ENCODE assay signal across 8 cellular contexts in the genomic region with DNA sequence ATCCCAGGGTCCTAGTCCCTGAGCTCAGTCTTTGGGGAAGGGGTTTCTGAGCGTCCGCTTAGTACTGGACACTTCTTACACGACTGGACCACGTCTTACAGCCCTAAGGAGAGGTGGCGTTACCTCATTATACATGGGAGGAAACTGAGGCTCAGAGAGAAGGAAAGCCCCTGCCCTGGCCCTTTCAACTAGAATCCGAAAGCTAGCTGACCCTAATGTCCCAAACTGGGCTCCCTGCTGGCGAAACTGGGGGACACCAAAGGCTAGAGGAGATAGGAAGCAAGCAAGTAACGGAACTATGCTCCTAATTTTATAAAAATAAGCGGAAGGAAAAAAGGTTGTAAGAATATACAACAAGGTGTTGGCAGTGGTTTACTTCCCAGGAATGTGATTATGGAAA. TPM values are rescaled to one million over a fixed set of nuclear protein-coding genes. Genes with fewer than 3 reads are reported as not detected.
DNase-seq lines count a peak whose midpoint lies in the region; ATAC-seq, FAIRE-seq and TF ChIP-seq lines count a peak whose summit lies in the region.

No MANE protein-coding gene starts in this region.

- no peak for DNase-seq in stimulated activated naive CD8-positive, alpha-beta T cell treated with anti-CD3 and anti-CD28 coated beads, Interleukin-15, Interleukin-2, amounts not matched to agents 100 U/mL and 50 U/mL, for 24 hours
- DNase-seq in activated naive CD8-positive, alpha-beta T cell treated with anti-CD3 and anti-CD28 coated beads for 36 hours, result no peak
- DNase-seq in keratinocyte (ENCODE audit: low read depth, low spot score) (no peak), NCI-H2171 (lab: John Stamatoyannopoulos, UW) (no peak), NCI-H526 (lab: John Stamatoyannopoulos, UW) (no peak), kidney glomerular epithelial cell (lab: John Stamatoyannopoulos, UW) (no peak)

- peaks cover 3% of the 10 kb centered on the region for H4K20me1 ChIP-seq in keratinocyte (ENCODE audit: control insufficient read depth, extremely low read depth, insufficient read depth, low read length)

- peak overlapping the region in 1 of 3 experiments; percentile 28 for H3K4me3 ChIP-seq in keratinocyte (ENCODE audit: control insufficient read depth in 2 of 3, extremely low read depth in 1 of 3, insufficient read depth in 2 of 3, low read depth in 1 of 3, low read length in 3 of 3)

- no peak overlapping the region for H2AFZ ChIP-seq in keratinocyte (ENCODE audit: control insufficient read depth, low read length)

- no peak overlapping the region for H3K27ac ChIP-seq in keratinocyte (ENCODE audit: control insufficient read depth, insufficient read depth, low read length)

- peak overlapping the region; percentile 37 for H3K4me3 Mint-ChIP-seq in stimulated activated naive CD8-positive, alpha-beta T cell treated with anti-CD3 and anti-CD28 coated beads, Interleukin-15, Interleukin-2, amounts not matched to agents 100 ng/mL and 50 ng/mL, for 24 hours
- H3K4me3 Mint-ChIP-seq in activated naive CD8-positive, alpha-beta T cell treated with anti-CD3 and anti-CD28 coated beads for 36 hours, result peak overlapping the region; percentile 36

- H3K27me3 Mint-ChIP-seq in stimulated activated naive CD8-positive, alpha-beta T cell treated with anti-CD3 and anti-CD28 coated beads, Interleukin-15, Interleukin-2, amounts not matched to agents 100 ng/mL and 50 ng/mL, for 24 hours, result peaks cover 79% of the 10 kb centered on the region
- peaks cover 92% of the 10 kb centered on the region for H3K27me3 Mint-ChIP-seq in activated naive CD8-positive, alpha-beta T cell treated with anti-CD3 and anti-CD28 coated beads for 36 hours

- H3K79me2 ChIP-seq in keratinocyte (ENCODE audit: control insufficient read depth, insufficient read depth, low read length), result no peaks in the 10 kb centered on the region

- no peaks in the 10 kb centered on the region for H3K36me3 Mint-ChIP-seq in stimulated activated naive CD8-positive, alpha-beta T cell treated with anti-CD3 and anti-CD28 coated beads, Interleukin-15, Interleukin-2, amounts not matched to agents 100 ng/mL and 50 ng/mL, for 24 hours (ENCODE audit: low read depth)
- H3K36me3 Mint-ChIP-seq in activated naive CD8-positive, alpha-beta T cell treated with anti-CD3 and anti-CD28 coated beads for 36 hours, result no peaks in the 10 kb centered on the region

- H3K36me3 ChIP-seq in keratinocyte (ENCODE audit: control insufficient read depth in 2 of 2, extremely low read depth in 1 of 2, insufficient read depth in 2 of 2, low read length in 2 of 2), result no peaks in the 10 kb centered on the region

- no peak overlapping the region for H3K27ac Mint-ChIP-seq in stimulated activated naive CD8-positive, alpha-beta T cell treated with anti-CD3 and anti-CD28 coated beads, Interleukin-15, Interleukin-2, amounts not matched to agents 100 ng/mL and 50 ng/mL, for 24 hours
- H3K27ac Mint-ChIP-seq in activated naive CD8-positive, alpha-beta T cell treated with anti-CD3 and anti-CD28 coated beads for 36 hours, result no peak overlapping the region

- no peaks in the 10 kb centered on the region for H3K9me3 ChIP-seq in keratinocyte (ENCODE audit: control insufficient read depth, low read depth, low read length)

- peaks cover 27% of the 10 kb centered on the region for H3K4me1 Mint-ChIP-seq in stimulated activated naive CD8-positive, alpha-beta T cell treated with anti-CD3 and anti-CD28 coated beads, Interleukin-15, Interleukin-2, amounts not matched to agents 100 ng/mL and 50 ng/mL, for 24 hours (ENCODE audit: low read depth)
- H3K4me1 Mint-ChIP-seq in activated naive CD8-positive, alpha-beta T cell treated with anti-CD3 and anti-CD28 coated beads for 36 hours, result peaks cover 20% of the 10 kb centered on the region

- FAIRE-seq in keratinocyte (lab: Jason Lieb, UNC), result no peak

- no peak overlapping the region for H3K9ac ChIP-seq in keratinocyte (ENCODE audit: control insufficient read depth, extremely low read depth, insufficient read depth, low read length)

- H3K9me1 ChIP-seq in keratinocyte (ENCODE audit: control insufficient read depth, extremely low read depth, insufficient read depth, low read length), result no peaks in the 10 kb centered on the region

- peaks cover 4% of the 10 kb centered on the region for H3K4me1 ChIP-seq in keratinocyte (ENCODE audit: control insufficient read depth, extremely low read depth, insufficient read depth, low read length)

- H3K4me2 ChIP-seq in keratinocyte (ENCODE audit: control insufficient read depth, extremely low read depth, insufficient read depth, low read depth, low read length), result peak overlapping the region; percentile 40

- dilution Hi-C loops in keratinocyte (cut with MboI; ENCODE audit: extremely low pct_ligation_motif_present, low sequenced_read_pairs), result no loop called here

- no peak for TF ChIP-seq CTCF in keratinocyte (optimal IDR thresholded peaks at IDR 0.05 in 1 of 3, IDR thresholded peaks at IDR 0.05 in 1 of 3, conservative IDR thresholded peaks at IDR 0.05 in 1 of 3; ENCODE audit: extremely low read depth in 1 of 3, insufficient read depth in 2 of 3, low read length in 3 of 3)

- ATAC-seq in stimulated activated naive CD8-positive, alpha-beta T cell treated with anti-CD3 and anti-CD28 coated beads, Interleukin-15, Interleukin-2, amounts not matched to agents 100 U/mL and 50 U/mL, for 24 hours, result no peak
- ATAC-seq in GM21528 (IDR thresholded peaks at IDR 0.05; ENCODE audit: low FRiP score, unreplicated experiment), result no peak

- peaks cover 79% of the 10 kb centered on the region for H3K27me3 ChIP-seq in keratinocyte (ENCODE audit: control insufficient read depth, extremely low read depth, insufficient read depth, low read length)

- H3K9me3 Mint-ChIP-seq in stimulated activated naive CD8-positive, alpha-beta T cell treated with anti-CD3 and anti-CD28 coated beads, Interleukin-15, Interleukin-2, amounts not matched to agents 100 ng/mL and 50 ng/mL, for 24 hours, result no peaks in the 10 kb centered on the region
- H3K9me3 Mint-ChIP-seq in activated naive CD8-positive, alpha-beta T cell treated with anti-CD3 and anti-CD28 coated beads for 36 hours, result no peaks in the 10 kb centered on the region

RNA-seq across cellular contexts. Expression of a gene that starts 14.2 kb away (rescaled TPM):
- under 1 TPM; 0.12 to 0.16 TPM for total RNA-seq in activated naive CD8-positive, alpha-beta T cell treated with anti-CD3 and anti-CD28 coated beads for 36 hours
- 0.12 to 0.17 TPM (median 0.13 TPM) in 3 replicates for polyA plus RNA-seq in keratinocyte
- not detected for polyA plus RNA-seq in keratinocyte (2011; ENCODE audit: low read depth)
- 0.17 and 0.21 TPM in 2 replicates for polyA plus RNA-seq in keratinocyte (2011; cell fraction: cytosol; rRNA removed)
- 0.14 and 0.25 TPM in 2 replicates for polyA plus RNA-seq in keratinocyte (2011; cell fraction: nucleus; rRNA removed)
- polyA plus RNA-seq in keratinocyte (2012; ENCODE audit: low replicate concordance), result 0.06 and 0.13 TPM in 2 replicates
- polyA minus RNA-seq in keratinocyte, result 0.10 TPM in 1 of 3 replicates, not detected in the others
- not detected for polyA minus RNA-seq in keratinocyte (2011; cell fraction: cytosol; rRNA and poly(A)+ RNA removed)
- not detected in 2 replicates for polyA minus RNA-seq in keratinocyte (2011; cell fraction: nucleus; rRNA and poly(A)+ RNA removed)

RNA-seq across cellular contexts. Expression of a gene that starts 50.1 kb away (rescaled TPM):
- 10 to 100 TPM; 35.1 to 35.5 TPM for total RNA-seq in activated naive CD8-positive, alpha-beta T cell treated with anti-CD3 and anti-CD28 coated beads for 36 hours
- 22.4 to 43.4 TPM (median 27.1 TPM) in 3 replicates for polyA plus RNA-seq in keratinocyte
- 25.1 TPM for polyA plus RNA-seq in keratinocyte (2011; ENCODE audit: low read depth)
- polyA plus RNA-seq in keratinocyte (2011; cell fraction: cytosol; rRNA removed), result 23.1 and 43.3 TPM in 2 replicates
- polyA plus RNA-seq in keratinocyte (2011; cell fraction: nucleus; rRNA removed), result 11.5 and 17.1 TPM in 2 replicates
- 14.3 and 20.0 TPM in 2 replicates for polyA plus RNA-seq in keratinocyte (2012; ENCODE audit: low replicate concordance)
- 5.1 to 20.1 TPM (median 12.9 TPM) in 3 replicates for polyA minus RNA-seq in keratinocyte
- polyA minus RNA-seq in keratinocyte (2011; cell fraction: cytosol; rRNA and poly(A)+ RNA removed), result 9.2 TPM
- polyA minus RNA-seq in keratinocyte (2011; cell fraction: nucleus; rRNA and poly(A)+ RNA removed), result 4.4 and 11.6 TPM in 2 replicates

RNA-seq across cellular contexts. Expression of a gene that starts 50.2 kb away (rescaled TPM):
- 10 to 100 TPM; 76.9 to 84.0 TPM for total RNA-seq in activated naive CD8-positive, alpha-beta T cell treated with anti-CD3 and anti-CD28 coated beads for 36 hours
- polyA plus RNA-seq in keratinocyte, result 62.9 to 82.6 TPM (median 72.6 TPM) in 3 replicates
- polyA plus RNA-seq in keratinocyte (2011; ENCODE audit: low read depth), result 106 TPM
- 51.6 and 84.0 TPM in 2 replicates for polyA plus RNA-seq in keratinocyte (2011; cell fraction: cytosol; rRNA removed)
- polyA plus RNA-seq in keratinocyte (2011; cell fraction: nucleus; rRNA removed), result 81.9 and 83.9 TPM in 2 replicates
- polyA plus RNA-seq in keratinocyte (2012; ENCODE audit: low replicate concordance), result 37.0 and 37.1 TPM in 2 replicates
- 35.5 to 74.4 TPM (median 62.7 TPM) in 3 replicates for polyA minus RNA-seq in keratinocyte
- 19.4 TPM for polyA minus RNA-seq in keratinocyte (2011; cell fraction: cytosol; rRNA and poly(A)+ RNA removed)
- polyA minus RNA-seq in keratinocyte (2011; cell fraction: nucleus; rRNA and poly(A)+ RNA removed), result 24.9 and 46.8 TPM in 2 replicates

RNA-seq across cellular contexts. Expression of a gene that starts 54.8 kb away (rescaled TPM):
- not detected for total RNA-seq in activated naive CD8-positive, alpha-beta T cell treated with anti-CD3 and anti-CD28 coated beads for 36 hours
- polyA plus RNA-seq in keratinocyte, result not detected in 3 replicates
- not detected for polyA plus RNA-seq in keratinocyte (2011; ENCODE audit: low read depth)
- polyA plus RNA-seq in keratinocyte (2011; cell fraction: cytosol; rRNA removed), result not detected in 2 replicates
- not detected in 2 replicates for polyA plus RNA-seq in keratinocyte (2011; cell fraction: nucleus; rRNA removed)
- polyA plus RNA-seq in keratinocyte (2012; ENCODE audit: low replicate concordance), result not detected in 2 replicates
- polyA minus RNA-seq in keratinocyte, result not detected in 3 replicates
- polyA minus RNA-seq in keratinocyte (2011; cell fraction: cytosol; rRNA and poly(A)+ RNA removed), result not detected
- polyA minus RNA-seq in keratinocyte (2011; cell fraction: nucleus; rRNA and poly(A)+ RNA removed), result not detected in 2 replicates

RNA-seq across cellular contexts. Expression of a gene that starts 54.9 kb away (rescaled TPM):
- total RNA-seq in activated naive CD8-positive, alpha-beta T cell treated with anti-CD3 and anti-CD28 coated beads for 36 hours, result 10 to 100 TPM; 55.2 to 56.4 TPM
- polyA plus RNA-seq in keratinocyte, result 87.9 to 105 TPM (median 90.9 TPM) in 3 replicates
- polyA plus RNA-seq in keratinocyte (2011; ENCODE audit: low read depth), result 67.3 TPM
- 78.3 and 81.9 TPM in 2 replicates for polyA plus RNA-seq in keratinocyte (2011; cell fraction: cytosol; rRNA removed)
- polyA plus RNA-seq in keratinocyte (2011; cell fraction: nucleus; rRNA removed), result 42.8 and 43.5 TPM in 2 replicates
- polyA plus RNA-seq in keratinocyte (2012; ENCODE audit: low replicate concordance), result 72.5 and 90.2 TPM in 2 replicates
- 19.5 to 50.4 TPM (median 40.1 TPM) in 3 replicates for polyA minus RNA-seq in keratinocyte
- polyA minus RNA-seq in keratinocyte (2011; cell fraction: cytosol; rRNA and poly(A)+ RNA removed), result 52.2 TPM
- polyA minus RNA-seq in keratinocyte (2011; cell fraction: nucleus; rRNA and poly(A)+ RNA removed), result 7.8 and 14.0 TPM in 2 replicates
